Comparison of ENCODE assay signal across 9 cellular contexts in the genomic region with DNA sequence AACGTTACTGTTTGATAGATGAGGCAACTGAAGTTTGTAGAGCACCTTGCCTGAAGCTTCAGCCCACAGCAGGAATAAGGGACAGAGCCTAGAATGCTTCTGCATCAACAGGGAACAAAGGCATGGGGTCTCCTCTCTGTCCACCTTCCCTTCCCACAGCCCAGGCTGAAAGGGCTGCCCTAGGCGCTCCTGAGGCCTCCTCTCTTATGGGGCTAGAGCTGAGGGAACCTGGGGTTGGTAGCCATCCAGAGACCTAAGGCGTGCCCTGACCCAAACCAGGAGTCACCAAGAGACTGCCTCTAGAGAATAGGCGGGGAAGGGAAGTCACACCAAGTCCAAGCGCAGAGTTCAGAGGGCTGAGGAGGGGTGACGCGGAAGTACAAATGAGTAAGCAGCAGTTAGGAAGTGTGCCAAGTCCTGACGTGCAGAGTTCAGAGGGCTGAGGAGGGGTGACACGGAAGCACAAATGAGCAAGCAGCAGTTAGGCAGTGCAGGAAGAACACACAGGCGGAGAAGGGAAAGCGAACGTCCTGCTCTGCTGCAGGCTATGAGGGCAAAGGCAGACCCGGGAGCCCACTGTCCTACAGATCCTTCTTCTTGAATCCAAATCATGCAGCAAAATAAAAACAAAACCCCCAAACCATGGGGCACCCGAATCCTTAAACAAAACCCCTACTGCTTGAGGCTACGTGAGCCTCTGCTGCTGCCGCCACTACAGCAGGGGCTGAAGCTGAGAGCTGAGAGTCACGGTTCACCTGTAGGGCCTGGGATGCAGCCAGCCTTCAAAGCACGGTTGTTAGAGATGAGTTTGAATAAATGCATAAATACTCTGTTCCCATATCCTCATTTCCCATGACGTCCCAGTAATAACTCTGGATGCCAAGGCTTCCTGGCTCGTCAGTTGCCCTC. TPM values are rescaled to one million over a fixed set of nuclear protein-coding genes. Genes with fewer than 3 reads are reported as not detected.
DNase-seq lines count a peak whose midpoint lies in the region; ATAC-seq, FAIRE-seq and TF ChIP-seq lines count a peak whose summit lies in the region.
"Had no signal": no experiment of that assay in that cellular context is flagged by ENCODE, and none has a peak within 500 bp of the region (broad histone marks: within the 10 kb centered on the region; RNA-seq: fewer than 3 reads in every experiment).

No MANE protein-coding gene starts in this region.

- H3K27me3 Mint-ChIP-seq in naive thymus-derived CD4-positive, alpha-beta T cell, result no peaks in the 10 kb centered on the region

- peak overlapping the region; percentile 93 for H3K4me2 ChIP-seq in DOHH2 (ENCODE audit: low read length)

- no peaks in the 10 kb centered on the region for H3K36me3 Mint-ChIP-seq in naive thymus-derived CD4-positive, alpha-beta T cell

- intact Hi-C loops in naive thymus-derived CD4-positive, alpha-beta T cell (cut with micrococcal nuclease), result loop anchor here (1.0 to 5.0 kb wide), 11 partner anchors 15 to 693 kb away; a partner anchor contains a TSS

- H3K4me3 Mint-ChIP-seq in naive thymus-derived CD4-positive, alpha-beta T cell, result peak overlapping the region; percentile 80 to 94 (median 84)

- CTCF ChIA-PET in naive thymus-derived CD4-positive, alpha-beta T cell (lab: Charles Lee), result interaction anchor here (0.5 kb wide), 1 partner anchor 145 kb away, joined by 3 read pairs; no protein-coding TSS in a partner anchor

- DNase-seq in H54 (ENCODE audit: insufficient read length, low spot score) (peak; percentile 72), NCI-H510A (lab: John Stamatoyannopoulos, UW) (peak; percentile 29), epithelial cell of prostate (ENCODE audit: low read depth, low spot score) (peak; percentile 55)
- DNase-seq in activated CD8-positive, alpha-beta memory T cell treated with anti-CD3 and anti-CD28 coated beads for 48 hours (ENCODE audit: low read depth in 2 of 3, low spot score in 2 of 3), result peak; percentile 53 to 83 (median 60)
- DNase-seq in naive thymus-derived CD4-positive, alpha-beta T cell, result peak; percentile 68 to 94 (median 90)
- peak; percentile 79 to 87 for DNase-seq in stimulated activated CD8-positive, alpha-beta memory T cell treated with anti-CD3 and anti-CD28 coated beads, Interleukin-7, amount 100 ng/mL, for 4 hours (ENCODE audit: low read depth in 2 of 2)

- POLR2A ChIA-PET in naive thymus-derived CD4-positive, alpha-beta T cell (lab: Charles Lee), result interaction anchor here (0.5 to 5.2 kb wide), 9 partner anchors 15 to 264 kb away, joined by 3 to 68 read pairs (median 3); a partner anchor contains a TSS

- H3K4me1 ChIP-seq in DOHH2 (ENCODE audit: control insufficient read depth, low read length), result peaks cover 44% of the 10 kb centered on the region
- peaks cover 30 to 33% of the 10 kb centered on the region in 2 donors for H3K4me1 ChIP-seq in naive thymus-derived CD4-positive, alpha-beta T cell (ENCODE audit: control insufficient read depth in 2 of 2, insufficient read depth in 2 of 2, low read length in 2 of 2)

- FAIRE-seq in H54 (lab: Jason Lieb, UNC), result peak; percentile 27
- FAIRE-seq: TTC549 had no signal

- no peak for TF ChIP-seq POLR2A in H54 (IDR thresholded peaks at IDR 0.05; ENCODE audit: low read depth, low read length)

- peaks cover 37% of the 10 kb centered on the region for H3K79me2 ChIP-seq in DOHH2 (ENCODE audit: control insufficient read depth, low read length)

- H3K9me2 ChIP-seq in DOHH2 (replicated peaks; ENCODE audit: control insufficient read depth, low read length), result no peaks in the 10 kb centered on the region

- H3K27ac ChIP-seq in DOHH2 (ENCODE audit: low read depth, low read length), result peak overlapping the region; percentile 80
- peak overlapping the region; percentile 71 for H3K27ac ChIP-seq in epithelial cell of prostate
- H3K27ac ChIP-seq in naive thymus-derived CD4-positive, alpha-beta T cell (ENCODE audit: low read depth, low read length), result peak overlapping the region; percentile 86

- H3K9me3 ChIP-seq in DOHH2 (ENCODE audit: control insufficient read depth, insufficient read depth, low read length), result no peaks in the 10 kb centered on the region
- H3K9me3 ChIP-seq in naive thymus-derived CD4-positive, alpha-beta T cell (ENCODE audit: control insufficient read depth in 2 of 3, low read length in 3 of 3), result no peaks in the 10 kb centered on the region

- no peaks in the 10 kb centered on the region for H4K20me1 ChIP-seq in DOHH2 (ENCODE audit: control insufficient read depth, insufficient read depth, low read depth, low read length)

- peaks cover 12% of the 10 kb centered on the region for H3F3A ChIP-seq in DOHH2 (ENCODE audit: control insufficient read depth, insufficient read depth)

- H3K27ac Mint-ChIP-seq in naive thymus-derived CD4-positive, alpha-beta T cell, result peak overlapping the region; percentile 85 to 96 (median 93)

- H3K4me3 ChIP-seq in DOHH2 (ENCODE audit: low read length), result peak overlapping the region; percentile 68
- peak overlapping the region; percentile 42 for H3K4me3 ChIP-seq in naive thymus-derived CD4-positive, alpha-beta T cell (ENCODE audit: low read length)

- H3K9me3 Mint-ChIP-seq in naive thymus-derived CD4-positive, alpha-beta T cell, result peaks cover 0 to 2% (median 0%) of the 10 kb centered on the region in 11 donors

- no peaks in the 10 kb centered on the region for H3K27me3 ChIP-seq in DOHH2 (ENCODE audit: control insufficient read depth, low read length)
- no peaks in the 10 kb centered on the region for H3K27me3 ChIP-seq in naive thymus-derived CD4-positive, alpha-beta T cell (ENCODE audit: control insufficient read depth in 2 of 2, insufficient read depth in 2 of 2, low read length in 2 of 2)

- H3K36me3 ChIP-seq in DOHH2 (ENCODE audit: control insufficient read depth, low read length), result peaks cover 8% of the 10 kb centered on the region
- peaks cover 0 to 3% (median 2%) of the 10 kb centered on the region in 3 experiments for H3K36me3 ChIP-seq in naive thymus-derived CD4-positive, alpha-beta T cell (ENCODE audit: control insufficient read depth in 2 of 3, insufficient read depth in 3 of 3, low read length in 3 of 3)

- ATAC-seq in naive thymus-derived CD4-positive, alpha-beta T cell, result peak; percentile 77
- no peak for ATAC-seq in GM18909 (IDR thresholded peaks at IDR 0.05; ENCODE audit: poor library complexity, unreplicated experiment)

- H3K4me1 Mint-ChIP-seq in naive thymus-derived CD4-positive, alpha-beta T cell, result peaks cover 14 to 43% (median 31%) of the 10 kb centered on the region in 7 donors

- no peak for TF ChIP-seq CTCF in DOHH2 (IDR thresholded peaks at IDR 0.05; ENCODE audit: low read depth, low read length, poor library complexity, severe bottlenecking)

RNA-seq across cellular contexts. Expression of a gene that starts 2.7 kb away (rescaled TPM):
- total RNA-seq in naive thymus-derived CD4-positive, alpha-beta T cell, result 100 to 1,000 TPM; 129 to 181 (median 170) TPM
- 10 to 100 TPM; 48.6 to 56.6 TPM for polyA plus RNA-seq in naive thymus-derived CD4-positive, alpha-beta T cell

RNA-seq across cellular contexts. Expression of a gene that starts 15.1 kb away (rescaled TPM):
- total RNA-seq in naive thymus-derived CD4-positive, alpha-beta T cell, result 100 to 1,000 TPM; 178 to 254 (median 240) TPM
- polyA plus RNA-seq in naive thymus-derived CD4-positive, alpha-beta T cell, result 10 to 100 TPM in 1 of 2 donors, 1 to 10 TPM in 1; 8.7 to 28.4 TPM

RNA-seq across cellular contexts. Expression of a gene that starts 55.0 kb away (rescaled TPM):
- 1,000 to 10,000 TPM; 2,239 to 5,631 (median 5,332) TPM for total RNA-seq in naive thymus-derived CD4-positive, alpha-beta T cell
- 1,000 to 10,000 TPM; 6,375 to 8,810 TPM for polyA plus RNA-seq in naive thymus-derived CD4-positive, alpha-beta T cell

Comparison
In these comparisons a context has a peak if more than half of its experiments do, and no peak if none do; other contexts are left out.
1. DNase-seq: peak in every context shown above with its lines; median percentile 90 in naive thymus-derived CD4-positive, alpha-beta T cell; 83 in stimulated activated CD8-positive, alpha-beta memory T cell treated with anti-CD3 and anti-CD28 coated beads, Interleukin-7, amount 100 ng/mL, for 4 hours; 72 in H54; 60 in activated CD8-positive, alpha-beta memory T cell treated with anti-CD3 and anti-CD28 coated beads for 48 hours; 55 in epithelial cell of prostate; 29 in NCI-H510A.